ENCODE assay signal across 16 cellular contexts in the genomic region with DNA sequence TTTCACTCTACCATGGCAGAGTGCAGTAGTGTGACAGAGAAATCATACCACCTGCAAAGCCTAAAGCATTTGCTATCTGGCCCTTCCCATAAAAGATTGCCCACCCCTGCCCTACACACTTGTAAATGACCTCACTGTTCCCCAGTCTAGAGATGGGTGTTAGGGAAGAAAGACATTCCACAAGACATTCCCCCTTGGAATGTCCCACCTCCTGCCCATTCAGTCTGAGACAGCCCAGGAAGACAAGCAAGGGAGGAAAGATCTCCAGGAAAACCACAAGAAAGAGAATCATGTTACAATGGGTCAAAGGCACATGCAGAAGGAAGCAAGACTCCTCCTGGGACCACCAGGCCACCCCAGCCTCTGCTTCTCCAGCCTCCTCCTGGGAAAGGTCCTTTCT.
DNase-seq lines count a peak whose midpoint lies in the region; TF ChIP-seq lines count a peak whose summit lies in the region.
"Had no signal": no experiment of that assay in that cellular context is flagged by ENCODE, and none has a peak within 500 bp of the region (broad histone marks: within the 10 kb centered on the region; RNA-seq: fewer than 3 reads in every experiment).

No MANE protein-coding gene starts in this region.

- H3K36me3 ChIP-seq in endodermal cell (ENCODE audit: control insufficient read depth, insufficient read depth, low read length) (no peaks in the 10 kb centered on the region), neural progenitor cell (no peaks in the 10 kb centered on the region), A673 (ENCODE audit: insufficient read depth, low read length, poor library complexity, severe bottlenecking) (no peaks in the 10 kb centered on the region)

- POLR2A ChIA-PET in A673 (lab: Charles Lee; ENCODE audit: low non-redundant PET), result no interaction called here

- DNase-seq in HT1080 (ENCODE audit: low read depth), result peak; percentile 52
- DNase-seq in endodermal cell, result peak; percentile 65
- no peak for DNase-seq in neural progenitor cell (ENCODE audit: low spot score)
- DNase-seq in mucosa of gallbladder (ENCODE audit: low spot score), result no peak
- DNase-seq in A673 (ENCODE audit: low spot score), result no peak
- no peak for DNase-seq in OCI-M2 (lab: John Stamatoyannopoulos, UW; ENCODE audit: unreplicated experiment)
- DNase-seq: AML-193; C1 segment of cervical spinal cord; Caco-2; CD4-positive, CD25-positive, alpha-beta regulatory T cell; GDM1; GM23248; HCEC 1CT; IMR-90 had no signal

- no peak overlapping the region for H3K4me3 Mint-ChIP-seq in endodermal cell
- H3K4me3 Mint-ChIP-seq in neural progenitor cell, result no peak overlapping the region
- H3K4me3 Mint-ChIP-seq: CD4-positive, CD25-positive, alpha-beta regulatory T cell had no signal

- BruUV-seq in A673 (replicated peaks; lab: Mats Ljungman, UMichigan), result no TSS peak

- intact Hi-C loops in A673 (cut with micrococcal nuclease; ENCODE audit: unreplicated experiment), result no loop called here

- H3K4me1 ChIP-seq in endodermal cell (ENCODE audit: control insufficient read depth, insufficient read depth, low read length) (no peaks in the 10 kb centered on the region), neural progenitor cell (peaks cover 7% of the 10 kb centered on the region), A673 (ENCODE audit: insufficient read depth, low read length, poor library complexity, severe bottlenecking) (no peaks in the 10 kb centered on the region)
- H3K4me1 ChIP-seq: Caco-2 had no signal

- H3K9me3 Mint-ChIP-seq in endodermal cell, result no peaks in the 10 kb centered on the region
- no peaks in the 10 kb centered on the region for H3K9me3 Mint-ChIP-seq in neural progenitor cell
- H3K9me3 Mint-ChIP-seq: CD4-positive, CD25-positive, alpha-beta regulatory T cell had no signal

- H3K36me3 Mint-ChIP-seq in endodermal cell (ENCODE audit: low read depth) (no peaks in the 10 kb centered on the region), neural progenitor cell (no peaks in the 10 kb centered on the region)
- H3K36me3 Mint-ChIP-seq: CD4-positive, CD25-positive, alpha-beta regulatory T cell had no signal

- peaks cover 4% of the 10 kb centered on the region for H3F3A ChIP-seq in neural progenitor cell (ENCODE audit: low read depth)

- H3K27me3 Mint-ChIP-seq in endodermal cell (ENCODE audit: insufficient read depth), result no peaks in the 10 kb centered on the region
- peaks cover 6% of the 10 kb centered on the region for H3K27me3 Mint-ChIP-seq in neural progenitor cell (ENCODE audit: insufficient read depth, low read depth)

- H3K9me3 ChIP-seq in endodermal cell (ENCODE audit: control insufficient read depth, low read length), result no peaks in the 10 kb centered on the region
- no peaks in the 10 kb centered on the region for H3K9me3 ChIP-seq in neural progenitor cell (ENCODE audit: low read depth)
- H3K9me3 ChIP-seq in A673 (ENCODE audit: low read depth, low read length, poor library complexity, severe bottlenecking), result no peaks in the 10 kb centered on the region
- H3K9me3 ChIP-seq: Caco-2 had no signal

- no peaks in the 10 kb centered on the region for H3K27me3 ChIP-seq in endodermal cell (ENCODE audit: control insufficient read depth, insufficient read depth, low read length, poor library complexity, severe bottlenecking)
- no peaks in the 10 kb centered on the region for H3K27me3 ChIP-seq in neural progenitor cell
- H3K27me3 ChIP-seq in A673 (replicated peaks; ENCODE audit: insufficient read depth, low read depth, low read length, poor library complexity), result peaks cover 7% of the 10 kb centered on the region

- H2AFZ ChIP-seq in neural progenitor cell (replicated peaks), result no peak overlapping the region
- H2AFZ ChIP-seq: GM23248 had no signal

- H4K20me1 ChIP-seq in neural progenitor cell (ENCODE audit: low read depth), result no peaks in the 10 kb centered on the region

- CTCF ChIA-PET in A673 (lab: Charles Lee), result interaction anchor here (0.5 kb wide), 1 partner anchor 98 kb away, joined by 7 read pairs; no protein-coding TSS in a partner anchor

- no peak overlapping the region for H3K4me2 ChIP-seq in neural progenitor cell

- H3K27ac ChIP-seq in endodermal cell (ENCODE audit: low read depth, low read length) (no peak overlapping the region), neural progenitor cell (no peak overlapping the region), A673 (ENCODE audit: low read depth, low read length, poor library complexity, severe bottlenecking) (no peak overlapping the region)
- H3K27ac ChIP-seq: GM23248, HL-60 had no signal

- H3K4me3 ChIP-seq in endodermal cell (ENCODE audit: low read length) (no peak overlapping the region), neural progenitor cell (no peak overlapping the region), A673 (ENCODE audit: low read depth, low read length, poor library complexity, severe bottlenecking) (no peak overlapping the region)
- H3K4me3 ChIP-seq: GM23248, K562 had no signal

- H3K4me1 Mint-ChIP-seq in endodermal cell, result peaks cover 7% of the 10 kb centered on the region
- peaks cover 22% of the 10 kb centered on the region for H3K4me1 Mint-ChIP-seq in neural progenitor cell
- H3K4me1 Mint-ChIP-seq: CD4-positive, CD25-positive, alpha-beta regulatory T cell had no signal

- no peak overlapping the region for H3K9ac ChIP-seq in endodermal cell (ENCODE audit: extremely low read depth, low read length, poor library complexity, severe bottlenecking)
- no peak overlapping the region for H3K9ac ChIP-seq in neural progenitor cell
- H3K9ac ChIP-seq: GM23248 had no signal

- H3K27ac Mint-ChIP-seq in endodermal cell, result no peak overlapping the region
- H3K27ac Mint-ChIP-seq in neural progenitor cell, result peak overlapping the region; percentile 88
- H3K27ac Mint-ChIP-seq: CD4-positive, CD25-positive, alpha-beta regulatory T cell had no signal

- no peaks in the 10 kb centered on the region for H3K79me2 ChIP-seq in neural progenitor cell (ENCODE audit: low read depth)

- no peak for TF ChIP-seq CTCF in endodermal cell (conservative IDR thresholded peaks at IDR 0.05)
- TF ChIP-seq CTCF in neural progenitor cell (IDR thresholded peaks at IDR 0.05), result no peak
- TF ChIP-seq CTCF in A673 (conservative IDR thresholded peaks at IDR 0.05; ENCODE audit: low read depth, low read length), result no peak

Comparison
In these comparisons a context has a peak if more than half of its experiments do, and no peak if none do; other contexts are left out.
1. DNase-seq: peak in HT1080 (single experiment) and endodermal cell (single experiment); none in neural progenitor cell (single experiment), mucosa of gallbladder (single experiment), A673 (single experiment) and OCI-M2 (single experiment).